ENCODE assay signal across 6 cellular contexts in genomic region chr16:67665598-67665997, GRCh38. TPM values are rescaled to one million over a fixed set of nuclear protein-coding genes. Genes with fewer than 3 reads are reported as not detected.
DNase-seq lines count a peak whose midpoint lies in the region; ATAC-seq and TF ChIP-seq lines count a peak whose summit lies in the region.

No MANE protein-coding gene starts in this region.

- H3K4me3 ChIP-seq in left ventricle myocardium inferior (peak overlapping the region; percentile 78), gastroesophageal sphincter (peak overlapping the region; percentile 75 to 83), upper lobe of right lung (peak overlapping the region; percentile 76)

- no peak for TF ChIP-seq POLR2A in gastroesophageal sphincter (IDR thresholded peaks at IDR 0.05)

- H3K9me3 ChIP-seq in left ventricle myocardium inferior (replicated peaks) (no peaks in the 10 kb centered on the region), gastroesophageal sphincter (no peaks in the 10 kb centered on the region), upper lobe of right lung (no peaks in the 10 kb centered on the region)

- intact Hi-C loops in left ventricle myocardium inferior (cut with micrococcal nuclease) = no loop called here
- intact Hi-C loops in Right ventricle myocardium superior (cut with DNase I) = loop anchor here (5.0 kb wide), 1 partner anchor 143 kb away; no protein-coding TSS in a partner anchor
- intact Hi-C loops in upper lobe of right lung (cut with DNase I) = loop anchor here (10.0 kb wide), 1 partner anchor 101 kb away; the partner anchor contains the start of gene CTCF

- ATAC-seq in Right ventricle myocardium superior (ENCODE audit: poor library complexity) = no peak
- no peak for ATAC-seq in gastroesophageal sphincter
- ATAC-seq in upper lobe of right lung = no peak
- no peak for ATAC-seq in GM19467 (IDR thresholded peaks at IDR 0.05; ENCODE audit: unreplicated experiment)

- TF ChIP-seq CTCF in left ventricle myocardium inferior (IDR thresholded peaks at IDR 0.05; ENCODE audit: borderline replicate concordance) = no peak
- no peak for TF ChIP-seq CTCF in gastroesophageal sphincter (IDR thresholded peaks at IDR 0.05)
- TF ChIP-seq CTCF in upper lobe of right lung (IDR thresholded peaks at IDR 0.05) = no peak

- peaks cover 41% of the 10 kb centered on the region for H3K4me1 ChIP-seq in left ventricle myocardium inferior
- H3K4me1 ChIP-seq in gastroesophageal sphincter = peaks cover 0 to 54% (median 29%) of the 10 kb centered on the region in 3 donors
- H3K4me1 ChIP-seq in upper lobe of right lung = peaks cover 26% of the 10 kb centered on the region

- WGBS in gastroesophageal sphincter (ENCODE audit: low coverage in 1 of 2), 2 donors = 53 to 78% methylated on average over 3 to 4 of the region's 5 CpGs

- peaks cover 13% of the 10 kb centered on the region for H3K36me3 ChIP-seq in left ventricle myocardium inferior
- peaks cover 0 to 31% of the 10 kb centered on the region in 2 donors for H3K36me3 ChIP-seq in gastroesophageal sphincter
- peaks cover 4% of the 10 kb centered on the region for H3K36me3 ChIP-seq in upper lobe of right lung

- no peak for DNase-seq in left ventricle myocardium inferior
- no peak for DNase-seq in Right ventricle myocardium superior
- DNase-seq in upper lobe of right lung = no peak
- DNase-seq in NCI-H82 treated with DMSO at 0.1 percent for 48 hours (lab: John Stamatoyannopoulos, UW; ENCODE audit: unreplicated experiment) = no peak

- H3K27ac ChIP-seq in left ventricle myocardium inferior (replicated peaks) (peak overlapping the region; percentile 89), gastroesophageal sphincter (peak overlapping the region in 2 of 4 donors; percentile 91 to 95), upper lobe of right lung (peak overlapping the region; percentile 89)

- no peaks in the 10 kb centered on the region for H3K27me3 ChIP-seq in left ventricle myocardium inferior (ENCODE audit: low read depth)
- H3K27me3 ChIP-seq in gastroesophageal sphincter = no peaks in the 10 kb centered on the region
- H3K27me3 ChIP-seq in upper lobe of right lung = no peaks in the 10 kb centered on the region

- no peak for TF ChIP-seq EP300 in gastroesophageal sphincter (IDR thresholded peaks at IDR 0.05)

RNA-seq across cellular contexts. Expression of gene ENKD1, which starts 1.0 kb away (rescaled TPM):
- total RNA-seq in left ventricle myocardium inferior = 9.6 TPM
- 8.8 TPM for total RNA-seq in Right ventricle myocardium superior
- total RNA-seq in gastroesophageal sphincter = 10 to 100 TPM; 23.0 to 33.2 (median 28.9) TPM
- total RNA-seq in upper lobe of right lung = 14.5 TPM

RNA-seq across cellular contexts. Expression of gene C16orf86, which starts 1.0 kb away (rescaled TPM):
- total RNA-seq in left ventricle myocardium inferior = 2.9 TPM
- total RNA-seq in Right ventricle myocardium superior = 4.3 TPM
- 10 to 100 TPM in 1 of 4 donors, 1 to 10 TPM in 3; 3.6 to 12.9 (median 5.0) TPM for total RNA-seq in gastroesophageal sphincter
- total RNA-seq in upper lobe of right lung = 3.8 TPM

RNA-seq across cellular contexts. Expression of gene PARD6A, which starts 4.8 kb away (rescaled TPM):
- total RNA-seq in left ventricle myocardium inferior = 3.4 TPM
- 3.2 TPM for total RNA-seq in Right ventricle myocardium superior
- total RNA-seq in gastroesophageal sphincter = 10 to 100 TPM in 1 of 4 donors, 1 to 10 TPM in 3; 5.9 to 13.4 (median 6.5) TPM
- total RNA-seq in upper lobe of right lung = 4.7 TPM

RNA-seq across cellular contexts. Expression of gene ACD, which starts 5.5 kb away (rescaled TPM):
- total RNA-seq in left ventricle myocardium inferior = 7.1 TPM
- 7.1 TPM for total RNA-seq in Right ventricle myocardium superior
- total RNA-seq in gastroesophageal sphincter = 10 to 100 TPM; 20.9 to 33.7 (median 24.4) TPM
- total RNA-seq in upper lobe of right lung = 14.3 TPM

RNA-seq across cellular contexts. Expression of gene CARMIL2, which starts 20.7 kb away (rescaled TPM):
- 0.58 TPM for total RNA-seq in left ventricle myocardium inferior
- total RNA-seq in Right ventricle myocardium superior = 0.05 TPM
- 1 to 10 TPM in 1 of 4 donors, under 1 TPM in 2, not detected in 1; 0.46 to 2.8 (median 0.47) TPM for total RNA-seq in gastroesophageal sphincter
- 6.3 TPM for total RNA-seq in upper lobe of right lung
